In genomic region chr21:37060296-37060695, GRCh38 we compare ENCODE assay signal across 1 cellular context.
TF ChIP-seq lines count a peak whose summit lies in the region.

No MANE protein-coding gene starts in this region.

TF ChIP-seq in H1, 55 proteins besides CTCF, POLR2A, EP300 and RAD21 (continued from another document):
- TF ChIP-seq TAF7 (optimal IDR thresholded peaks at IDR 0.05; ENCODE audit: borderline replicate concordance, low read depth, low read length): no peak
- TF ChIP-seq MAFK (IDR thresholded peaks at IDR 0.05; ENCODE audit: low read depth, low read length): no peak
- no peak for TF ChIP-seq GABPA (IDR thresholded peaks at IDR 0.05; ENCODE audit: borderline replicate concordance, insufficient read depth, low read length)
- TF ChIP-seq NANOG (IDR thresholded peaks at IDR 0.05; ENCODE audit: insufficient read depth, low read depth, low read length, poor library complexity, severe bottlenecking): peak; percentile 25
- peak; percentile 60 for TF ChIP-seq ASH2L (IDR thresholded peaks at IDR 0.05; ENCODE audit: low read length)
- TF ChIP-seq CHD2 (IDR thresholded peaks at IDR 0.05; ENCODE audit: low read length): no peak
- peak; percentile 73 to 86; a peak in 3 of 4 replicates for TF ChIP-seq SIN3A (conservative IDR thresholded peaks at IDR 0.05 in 1 of 2, IDR thresholded peaks at IDR 0.05 in 1 of 2; ENCODE audit: low read depth in 1 of 2, low read length in 2 of 2)
